In genomic region chr11:44104472-44105294, GRCh38 we compare ENCODE assay signal across 3 cellular contexts.
TF ChIP-seq lines count a peak whose summit lies in the region.

No MANE protein-coding gene starts in this region.

TF ChIP-seq in SK-N-SH, 30 proteins besides CTCF, POLR2A, EP300 and RAD21 (continued from another document):
- TF ChIP-seq RXRA (IDR thresholded peaks at IDR 0.05; ENCODE audit: borderline replicate concordance, low read depth) (no peak), GABPA (IDR thresholded peaks at IDR 0.05; ENCODE audit: low read depth) (no peak), MXI1 (IDR thresholded peaks at IDR 0.05; ENCODE audit: low read depth, low read length) (no peak), FOXM1 (IDR thresholded peaks at IDR 0.05; ENCODE audit: low read depth) (no peak), FOSL2 (IDR thresholded peaks at IDR 0.05; ENCODE audit: borderline replicate concordance, low read depth) (no peak)

TF ChIP-seq in SK-N-SH treated with all-trans-retinoic acid at 6 μM for 48 hours, 23 proteins besides CTCF, POLR2A, EP300 and RAD21 (continued from another document):
- no peak for TF ChIP-seq CREB5 (CRISPR knock-in tag; IDR thresholded peaks at IDR 0.05; ENCODE audit: low read depth)
- TF ChIP-seq CSRNP3 (CRISPR knock-in tag; IDR thresholded peaks at IDR 0.05): no peak
- no peak for TF ChIP-seq OSR1 (CRISPR knock-in tag; IDR thresholded peaks at IDR 0.05)
- TF ChIP-seq ARNTL (CRISPR knock-in tag; IDR thresholded peaks at IDR 0.05; ENCODE audit: borderline replicate concordance, low read depth): no peak
- no peak for TF ChIP-seq ZNF8 (CRISPR knock-in tag; IDR thresholded peaks at IDR 0.05)
- TF ChIP-seq ESRRG (CRISPR knock-in tag; IDR thresholded peaks at IDR 0.05): no peak
- no peak for TF ChIP-seq PPARA (CRISPR knock-in tag; IDR thresholded peaks at IDR 0.05; ENCODE audit: borderline replicate concordance)
- TF ChIP-seq ZNF70 (CRISPR knock-in tag; IDR thresholded peaks at IDR 0.05): no peak
- TF ChIP-seq ZC3H10 (CRISPR knock-in tag; IDR thresholded peaks at IDR 0.05): no peak
- TF ChIP-seq PATZ1 (CRISPR knock-in tag; IDR thresholded peaks at IDR 0.05; ENCODE audit: borderline replicate concordance): no peak
- TF ChIP-seq ISL1 (CRISPR knock-in tag; IDR thresholded peaks at IDR 0.05): no peak
- no peak for TF ChIP-seq TSHZ2 (CRISPR knock-in tag; IDR thresholded peaks at IDR 0.05)
- no peak for TF ChIP-seq SNAI2 (CRISPR knock-in tag; IDR thresholded peaks at IDR 0.05)
- no peak for TF ChIP-seq ZNF565 (CRISPR knock-in tag; conservative IDR thresholded peaks at IDR 0.05; ENCODE audit: low read depth)

TF ChIP-seq in GM23338, 12 proteins besides CTCF, POLR2A, EP300 and RAD21 (continued from another document):
- TF ChIP-seq STAT1 (IDR thresholded peaks at IDR 0.05; ENCODE audit: unreplicated experiment) (no peak), ZNF462 (CRISPR knock-in tag; IDR thresholded peaks at IDR 0.05) (no peak), CREB1 (CRISPR knock-in tag; IDR thresholded peaks at IDR 0.05; ENCODE audit: low read depth) (no peak), EZH2 (IDR thresholded peaks at IDR 0.05; ENCODE audit: low read depth, unreplicated experiment) (no peak), ETS1 (IDR thresholded peaks at IDR 0.05) (no peak), ZNF331 (CRISPR knock-in tag; IDR thresholded peaks at IDR 0.05; ENCODE audit: low read depth) (no peak), NANOG (IDR thresholded peaks at IDR 0.05; ENCODE audit: borderline replicate concordance) (no peak)
